In the genomic region with DNA sequence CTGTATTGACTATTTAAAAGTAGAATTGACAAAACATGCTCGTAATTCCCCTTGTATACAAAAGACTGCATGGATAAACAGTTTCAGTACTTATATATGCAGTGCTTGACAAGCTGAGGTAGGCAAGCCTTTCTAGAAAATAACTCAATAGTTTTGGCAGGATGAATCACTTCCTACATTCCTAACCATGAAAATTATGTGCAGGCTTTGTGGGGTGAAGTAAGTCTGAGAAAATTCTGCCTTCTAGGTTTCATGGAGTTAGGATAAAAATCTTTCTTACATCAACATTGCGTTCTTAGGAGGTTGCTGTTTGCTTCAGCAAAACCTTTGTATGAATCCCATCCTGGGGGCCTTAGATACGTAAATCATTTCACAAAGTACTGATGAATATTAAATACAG, we compare ENCODE assay signal across 19 cellular contexts.
DNase-seq lines count a peak whose midpoint lies in the region; ATAC-seq, FAIRE-seq and TF ChIP-seq lines count a peak whose summit lies in the region.
"Had no signal": no experiment of that assay in that cellular context is flagged by ENCODE, and none has a peak within 500 bp of the region (broad histone marks: within the 10 kb centered on the region; RNA-seq: fewer than 3 reads in every experiment).

No MANE protein-coding gene starts in this region.

- peak overlapping the region; percentile 69 for H3K4me2 ChIP-seq in astrocyte (ENCODE audit: low read length)

- DNase-seq in AG08395 (ENCODE audit: low spot score): peak; percentile 32
- peak; percentile 50 for DNase-seq in HS-5 (ENCODE audit: low read depth)
- peak; percentile 49 for DNase-seq in astrocyte (ENCODE audit: low read depth)
- peak; percentile 15 to 45 for DNase-seq in foreskin keratinocyte
- no peak for DNase-seq in frontal cortex (ENCODE audit: low spot score in 2 of 2)
- DNase-seq in esophagus muscularis mucosa (ENCODE audit: extremely low spot score): no peak
- no peak for DNase-seq in NOMO-1 (lab: John Stamatoyannopoulos, UW; ENCODE audit: unreplicated experiment in 2 of 2)
- DNase-seq: ACHN; activated CD4-positive, alpha-beta T cell treated with anti-CD3 and anti-CD28 coated beads for 36 hours; CD4-positive, alpha-beta T cell; dorsolateral prefrontal cortex; H9; left ventricle myocardium superior; NCI-H1048; NCI-H2107; NCI-H526; testis had no signal

- H3K4me1 Mint-ChIP-seq in astrocyte (ENCODE audit: low read depth, unreplicated experiment): peaks cover 12% of the 10 kb centered on the region
- H3K4me1 Mint-ChIP-seq: activated CD4-positive, alpha-beta T cell treated with anti-CD3 and anti-CD28 coated beads for 36 hours had no signal

- no peak for TF ChIP-seq EP300 in esophagus muscularis mucosa (IDR thresholded peaks at IDR 0.05)

- peak overlapping the region; percentile 43 for H3K27ac ChIP-seq in astrocyte (ENCODE audit: low read depth, low read length)
- no peak overlapping the region for H3K27ac ChIP-seq in foreskin keratinocyte
- no peak overlapping the region for H3K27ac ChIP-seq in esophagus muscularis mucosa (replicated peaks in 1 of 4)
- H3K27ac ChIP-seq: dorsolateral prefrontal cortex, testis had no signal

- peak overlapping the region; percentile 49 for H2AFZ ChIP-seq in astrocyte (ENCODE audit: low read depth, low read length)

- no peaks in the 10 kb centered on the region for H3K27me3 Mint-ChIP-seq in astrocyte (ENCODE audit: low read depth, unreplicated experiment)
- H3K27me3 Mint-ChIP-seq: activated CD4-positive, alpha-beta T cell treated with anti-CD3 and anti-CD28 coated beads for 36 hours; CD4-positive, alpha-beta T cell had no signal

- H3K36me3 Mint-ChIP-seq in astrocyte (ENCODE audit: low read depth, unreplicated experiment): no peaks in the 10 kb centered on the region

- H3K4me3 Mint-ChIP-seq in astrocyte (ENCODE audit: unreplicated experiment): no peak overlapping the region
- H3K4me3 Mint-ChIP-seq: activated CD4-positive, alpha-beta T cell treated with anti-CD3 and anti-CD28 coated beads for 36 hours; CD4-positive, alpha-beta T cell; H9 had no signal

- no peaks in the 10 kb centered on the region for H3K79me2 ChIP-seq in astrocyte (ENCODE audit: insufficient read depth, low read length)

- TF ChIP-seq CTCF in astrocyte (IDR thresholded peaks at IDR 0.05; ENCODE audit: insufficient read depth, low read depth, low read length) (no peak), foreskin keratinocyte (conservative IDR thresholded peaks at IDR 0.05) (no peak), esophagus muscularis mucosa (IDR thresholded peaks at IDR 0.05) (no peak)

- intact Hi-C loops in esophagus muscularis mucosa (cut with DNase I): no loop called here

- no peak overlapping the region for H3K9ac ChIP-seq in astrocyte (ENCODE audit: low read length)

- H3K27ac Mint-ChIP-seq in astrocyte (ENCODE audit: unreplicated experiment): peak overlapping the region; percentile 51
- H3K27ac Mint-ChIP-seq: activated CD4-positive, alpha-beta T cell treated with anti-CD3 and anti-CD28 coated beads for 36 hours; CD4-positive, alpha-beta T cell; H9 had no signal

- FAIRE-seq in astrocyte (lab: Jason Lieb, UNC): no peak
- no peak for FAIRE-seq in frontal cortex (lab: Jason Lieb, UNC)
- FAIRE-seq: K562 had no signal

- no peak overlapping the region for H3K4me3 ChIP-seq in astrocyte (ENCODE audit: insufficient read depth, low read depth, low read length)
- H3K4me3 ChIP-seq in esophagus muscularis mucosa: no peak overlapping the region
- H3K4me3 ChIP-seq: dorsolateral prefrontal cortex, K562, testis had no signal

- H3K27me3 ChIP-seq in astrocyte (ENCODE audit: insufficient read depth, low read length) (no peaks in the 10 kb centered on the region), foreskin keratinocyte (no peaks in the 10 kb centered on the region), esophagus muscularis mucosa (no peaks in the 10 kb centered on the region)
- H3K27me3 ChIP-seq: dorsolateral prefrontal cortex, testis had no signal

- H3K9me3 Mint-ChIP-seq in astrocyte (ENCODE audit: unreplicated experiment): no peaks in the 10 kb centered on the region

- no peak for TF ChIP-seq POLR2A in esophagus muscularis mucosa (IDR thresholded peaks at IDR 0.05; ENCODE audit: low read depth)

- H3K9me3 ChIP-seq in astrocyte (ENCODE audit: insufficient read depth, low read depth, low read length) (no peaks in the 10 kb centered on the region), esophagus muscularis mucosa (no peaks in the 10 kb centered on the region)
- H3K9me3 ChIP-seq: testis had no signal

- ATAC-seq in foreskin keratinocyte (peak; percentile 59), HG03097 (IDR thresholded peaks at IDR 0.05; ENCODE audit: low FRiP score, unreplicated experiment) (no peak)
- ATAC-seq: activated CD4-positive, alpha-beta T cell treated with anti-CD3 and anti-CD28 coated beads for 36 hours; K562; left ventricle myocardium superior had no signal

- H3K4me1 ChIP-seq in astrocyte (ENCODE audit: insufficient read depth, low read length) (peaks cover 4% of the 10 kb centered on the region), foreskin keratinocyte (no peaks in the 10 kb centered on the region), esophagus muscularis mucosa (no peaks in the 10 kb centered on the region)
- H3K4me1 ChIP-seq: testis had no signal

- H3K36me3 ChIP-seq in astrocyte (ENCODE audit: insufficient read depth, low read length) (no peaks in the 10 kb centered on the region), esophagus muscularis mucosa (no peaks in the 10 kb centered on the region)

- H4K20me1 ChIP-seq in astrocyte (ENCODE audit: insufficient read depth, low read length): no peaks in the 10 kb centered on the region

- 71% methylated on average over 3 of the region's 3 CpGs for WGBS in esophagus muscularis mucosa

Comparison
In these comparisons a context has a peak if more than half of its experiments do, and no peak if none do; other contexts are left out.
1. DNase-seq: peak in AG08395 (single experiment), HS-5 (single experiment), astrocyte (single experiment) and foreskin keratinocyte (2 of 2); none in frontal cortex (0 of 2), esophagus muscularis mucosa (single experiment) and NOMO-1 (0 of 2).